1 cellular context compared by ENCODE assay signal in the genomic region with DNA sequence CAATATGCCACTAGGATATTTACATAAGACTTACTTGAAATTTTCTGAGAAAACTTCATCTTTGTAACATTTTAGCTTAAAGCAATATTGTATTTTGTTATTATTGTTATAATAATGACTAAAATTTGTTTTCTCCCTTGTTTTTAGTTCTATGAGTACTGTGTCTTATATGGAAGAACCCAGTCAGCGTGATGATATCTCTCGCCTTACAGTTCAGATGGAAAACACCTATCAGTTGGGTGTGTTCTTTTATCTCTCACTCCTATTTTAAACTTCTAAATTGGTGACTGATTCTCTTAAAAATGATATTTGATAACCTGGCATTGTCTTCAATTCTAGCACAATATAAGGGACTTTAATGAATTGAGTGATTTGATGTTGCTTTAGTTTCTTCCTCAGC.
TF ChIP-seq lines count a peak whose summit lies in the region.

No MANE protein-coding gene starts in this region.

TF ChIP-seq in HCT116, 20 proteins besides CTCF, POLR2A, EP300 and RAD21:
- TF ChIP-seq, protein P1, sequence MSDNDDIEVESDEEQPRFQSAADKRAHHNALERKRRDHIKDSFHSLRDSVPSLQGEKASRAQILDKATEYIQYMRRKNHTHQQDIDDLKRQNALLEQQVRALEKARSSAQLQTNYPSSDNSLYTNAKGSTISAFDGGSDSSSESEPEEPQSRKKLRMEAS (IDR thresholded peaks at IDR 0.05), result no peak
